Comparison of ENCODE assay signal across 8 cellular contexts in genomic region chr18:49561377-49562193, GRCh38. TPM values are rescaled to one million over a fixed set of nuclear protein-coding genes. Genes with fewer than 3 reads are reported as not detected.
DNase-seq lines count a peak whose midpoint lies in the region; ATAC-seq, FAIRE-seq and TF ChIP-seq lines count a peak whose summit lies in the region.

Gene LIPG (plus strand): TSS chr18:49562057. CDS start chr18:49562309, 252 bp downstream.

- no peak for TF ChIP-seq CTCF in K562 (IDR thresholded peaks at IDR 0.05 in 2 of 3, conservative IDR thresholded peaks at IDR 0.05 in 1 of 3; ENCODE audit: insufficient read depth in 2 of 3, low read depth in 1 of 3, low read length in 3 of 3)

- CTCF ChIA-PET in K562 (lab: Yijun Ruan, JAX; ENCODE audit: low intra/inter-chr PET ratio) = no interaction called here

- no peaks in the 10 kb centered on the region for H3K9me1 ChIP-seq in K562 (ENCODE audit: control insufficient read depth, insufficient read depth, low read length)

- TF ChIP-seq EP300 in K562 (IDR thresholded peaks at IDR 0.05; ENCODE audit: low read length) = no peak

- whole genome bisulfite sequencing in K562 (ENCODE audit: insufficient coverage, low coverage, missing lambda C conversion rate) = 26% methylated on average over 31 of the region's 59 CpGs
- 0 to 1% (median 1%) methylated on average over 59 of the region's 59 CpGs for WGBS in small intestine, 3 donors

- intact Hi-C loops in K562 (cut with micrococcal nuclease) = loop anchor here (10.0 kb wide), 1 partner anchor 163 kb away; no protein-coding TSS in a partner anchor

- H3K9ac ChIP-seq in BLaER1 = no peak within 1 kb of the TSS
- peak within 1 kb of the TSS; percentile 4 to 83; a peak in 3 of 4 replicates for H3K9ac ChIP-seq in K562 (ENCODE audit: insufficient read depth in 1 of 2, low read depth in 2 of 2, low read length in 2 of 2)

- DNase-seq in HuH-7.5 (ENCODE audit: low spot score) (peak; percentile 86), SIG-M5 (lab: John Stamatoyannopoulos, UW) (peak; percentile 5), K562 (ENCODE audit: extremely low read depth in 1 of 4, low spot score in 3 of 4) (peak; percentile 75 to 80 (median 78)), iPS-NIHi11 (ENCODE audit: low spot score) (peak; percentile 79), small intestine (peak; percentile 98)

- peak within 1 kb of the TSS; percentile 82 for H2AFZ ChIP-seq in K562 (ENCODE audit: low read depth, low read length)

- peak within 1 kb of the TSS; percentile 65 for H3K4me2 ChIP-seq in BLaER1
- peak within 1 kb of the TSS; percentile 68 for H3K4me2 ChIP-seq in K562 (ENCODE audit: insufficient read depth, low read length)

- ATAC-seq in GM19395 (IDR thresholded peaks at IDR 0.05; ENCODE audit: unreplicated experiment) (peak; percentile 75), K562 (peak; percentile 94), GM19467 (IDR thresholded peaks at IDR 0.05; ENCODE audit: unreplicated experiment) (no peak)

- H3K9me3 ChIP-seq in BLaER1 (no peaks in the 10 kb centered on the region), K562 (replicated peaks; ENCODE audit: control insufficient read depth, insufficient read depth, low read depth, low read length) (no peaks in the 10 kb centered on the region), small intestine (ENCODE audit: control insufficient read depth, low read depth) (no peaks in the 10 kb centered on the region)

- no peak for TF ChIP-seq POLR2A in K562 (conservative IDR thresholded peaks at IDR 0.05)

- POLR2A ChIA-PET in K562 (lab: Yijun Ruan, JAX) = interaction anchor here (0.5 kb wide), 1 partner anchor 283 kb away, joined by 3 read pairs; no protein-coding TSS in a partner anchor

- H3K27ac ChIP-seq in BLaER1 (no peak within 1 kb of the TSS), K562 (ENCODE audit: extremely low read depth, low read depth, low read length) (no peak within 1 kb of the TSS), small intestine (ENCODE audit: low read depth in 1 of 2, low read length in 1 of 2) (peak within 1 kb of the TSS in 1 of 2 donors; percentile 53)

- peak within 1 kb of the TSS; percentile 49 for H3K4me3 ChIP-seq in BLaER1
- H3K4me3 ChIP-seq in K562 = peak within 1 kb of the TSS; percentile 18; the same call in 1 of the 2 replicates
- H3K4me3 ChIP-seq in small intestine (ENCODE audit: low read depth in 1 of 2, low read length in 2 of 2) = peak within 1 kb of the TSS; percentile 33 to 64

- H3K4me1 ChIP-seq in BLaER1 (peaks cover 18% of the 10 kb centered on the region), K562 (replicated peaks in 1 of 2; ENCODE audit: control insufficient read depth in 2 of 2, insufficient read depth in 2 of 2, low read length in 2 of 2) (peaks cover 0 to 23% of the 10 kb centered on the region in 2 experiments; a peak in 4 of 5 replicates), small intestine (ENCODE audit: control insufficient read depth in 2 of 2, insufficient read depth in 1 of 2, low read depth in 1 of 2, low read length in 1 of 2) (peaks cover 3 to 4% of the 10 kb centered on the region in 2 donors)

- in situ Hi-C loops in K562 (cut with MboI) = no loop called here

- no peaks in the 10 kb centered on the region for H3K79me2 ChIP-seq in K562 (ENCODE audit: control insufficient read depth, insufficient read depth, low read length)

- BruUV-seq in K562 (replicated peaks; lab: Mats Ljungman, UMichigan) = no TSS peak

- peaks cover 64% of the 10 kb centered on the region for H3K27me3 ChIP-seq in BLaER1
- H3K27me3 ChIP-seq in K562 (ENCODE audit: control insufficient read depth in 2 of 2, insufficient read depth in 2 of 2, low read length in 2 of 2) = peaks cover 0 to 21% of the 10 kb centered on the region in 2 experiments; a peak in 3 of 5 replicates
- peaks cover 0 to 6% of the 10 kb centered on the region in 2 donors for H3K27me3 ChIP-seq in small intestine (ENCODE audit: control insufficient read depth in 2 of 2, insufficient read depth in 2 of 2, low read length in 2 of 2)

- no peak for TF ChIP-seq RAD21 in K562 (CRISPR knock-in tag; conservative IDR thresholded peaks at IDR 0.05 in 1 of 2, IDR thresholded peaks at IDR 0.05 in 1 of 2)

- H3K36me3 ChIP-seq in BLaER1 = no peaks in the 10 kb centered on the region
- H3K36me3 ChIP-seq in K562 (ENCODE audit: control insufficient read depth, insufficient read depth, low read length) = no peaks in the 10 kb centered on the region
- H3K36me3 ChIP-seq in small intestine (ENCODE audit: control insufficient read depth in 2 of 2, insufficient read depth in 2 of 2, low read length in 2 of 2) = no peaks in the 10 kb centered on the region

- H4K20me1 ChIP-seq in BLaER1 (peaks cover 24% of the 10 kb centered on the region; the same call in 1 of the 2 replicates), K562 (replicated peaks; ENCODE audit: control insufficient read depth, insufficient read depth, low read length) (no peaks in the 10 kb centered on the region)

- FAIRE-seq in K562 (lab: Jason Lieb, UNC) = peak; percentile 65
- no peak for FAIRE-seq in small intestine (lab: Jason Lieb, UNC)

TF ChIP-seq in K562, 482 proteins besides CTCF, POLR2A, EP300 and RAD21 (continues in another document):
- TF ChIP-seq HLTF (IDR thresholded peaks at IDR 0.05) (no peak), FOS (IDR thresholded peaks at IDR 0.05; ENCODE audit: extremely low read depth, insufficient read length) (peak; percentile 18), UBTF (IDR thresholded peaks at IDR 0.05; ENCODE audit: borderline replicate concordance in 1 of 2, low read depth in 2 of 2, low read length in 2 of 2) (0 out of 4 replicates have a peak, but pooled peaks of 1 of the 2 experiments have one; percentile 21), KLF16 (IDR thresholded peaks at IDR 0.05) (no peak), USF2 (CRISPR knock-in tag; IDR thresholded peaks at IDR 0.05) (peak; percentile 39; the same call in 1 of the 2 replicates), RBFOX2 (IDR thresholded peaks at IDR 0.05; ENCODE audit: low read depth, low read length) (peak; percentile 57)

RNA-seq across cellular contexts. Expression of gene LIPG, which starts in this region (rescaled TPM):
- 3.2 and 9.7 TPM in 2 replicates for total RNA-seq in K562 (2011; cell fraction: chromatin; rRNA removed; ENCODE audit: low replicate concordance)
- 5.0 and 5.2 TPM in 2 replicates for total RNA-seq in K562 (2011; cell fraction: nucleolus; rRNA removed)
- total RNA-seq in K562 (2011; cell fraction: nucleoplasm; rRNA removed) = 5.9 and 6.3 TPM in 2 replicates
- 0.78 and 1.00 TPM in 2 replicates for total RNA-seq in K562 (2014; rRNA removed)
- 1.3 and 1.4 TPM in 2 replicates for total RNA-seq in K562 (2014; rRNA removed; fragmentation: Illumina TruSeq; extraction: Trizol)
- total RNA-seq in K562 (2015; rRNA removed; fragmentation: Illumina TruSeq; extraction: Trizol) = 1.4 and 1.7 TPM in 2 replicates
- total RNA-seq in K562 (2021) = 1.8 and 2.3 TPM in 2 replicates
- 0.96 and 1.2 TPM in 2 replicates for polyA plus RNA-seq in K562 (2011; rRNA removed)
- polyA plus RNA-seq in K562 (2011; cell fraction: cytosol; rRNA removed) = 1.2 and 1.3 TPM in 2 replicates
- polyA plus RNA-seq in K562 (2011; cell fraction: nucleus; rRNA removed) = 2.1 and 2.9 TPM in 2 replicates
- 2.8 and 8.5 TPM in 2 replicates for polyA plus RNA-seq in K562 (2012)
- 1.4 and 1.6 TPM in 2 replicates for polyA plus RNA-seq in K562 (2014; fragmentation: Illumina TruSeq; extraction: Trizol)
- polyA plus RNA-seq in K562 (2014; fragmentation: Nextera tagmentation; extraction: Ambion mirVana) = 1 to 10 TPM in 1 of 2 experiments, under 1 TPM in 1; 0.76 to 1.6 TPM
- polyA plus RNA-seq in K562 (2014; rRNA removed) = 1.3 and 1.9 TPM in 2 replicates
- polyA minus RNA-seq in K562 (2011; rRNA and poly(A)+ RNA removed) = 1.6 and 2.9 TPM in 2 replicates
- 0.48 and 2.1 TPM in 2 replicates for polyA minus RNA-seq in K562 (2011; cell fraction: cytosol; rRNA and poly(A)+ RNA removed)
- polyA minus RNA-seq in K562 (2011; cell fraction: nucleus; rRNA and poly(A)+ RNA removed) = 1.2 and 1.3 TPM in 2 replicates
- 10 to 100 TPM in 1 of 3 donors, 1 to 10 TPM in 2; 1.9 to 26.9 (median 8.7) TPM for polyA plus RNA-seq in small intestine

Comparison
In these comparisons a context has a peak if more than half of its experiments do, and no peak if none do; other contexts are left out.
1. DNase-seq: peak in every context shown above with its lines; median percentile 98 in small intestine; 86 in HuH-7.5; 79 in iPS-NIHi11; 78 in K562; 5 in SIG-M5.